Comparison of ENCODE assay signal across 8 cellular contexts in the genomic region with DNA sequence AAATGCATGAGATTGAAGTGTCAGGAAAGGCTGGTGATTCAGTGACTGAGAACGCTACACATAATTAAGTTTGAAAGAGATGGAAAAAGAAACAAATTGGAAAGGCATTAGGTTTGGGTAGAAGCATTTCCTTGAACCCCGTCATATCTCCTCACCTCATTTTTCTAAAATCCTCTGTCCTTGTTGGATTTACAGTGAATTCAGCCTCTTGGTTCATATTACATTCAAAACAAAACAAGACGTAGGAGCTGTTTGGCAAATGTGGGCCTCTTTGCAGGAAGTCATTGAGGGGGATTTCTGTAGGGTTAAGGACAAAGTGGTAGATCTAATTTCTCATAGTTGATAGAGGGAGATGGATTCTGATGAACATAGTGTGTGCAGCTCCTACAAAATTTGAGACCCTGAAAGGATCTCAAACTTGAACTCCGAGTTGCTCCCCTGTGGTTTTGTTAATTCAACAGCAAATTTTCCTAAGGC.
DNase-seq lines count a peak whose midpoint lies in the region; ATAC-seq and TF ChIP-seq lines count a peak whose summit lies in the region.

No MANE protein-coding gene starts in this region.

- peaks cover 6% of the 10 kb centered on the region for H3K9me3 Mint-ChIP-seq in memory B cell

- H3K4me3 Mint-ChIP-seq in memory B cell = peak overlapping the region; percentile 65

- TF ChIP-seq CTCF in C4-2B (conservative IDR thresholded peaks at IDR 0.05) (no peak), WERI-Rb-1 (IDR thresholded peaks at IDR 0.05; ENCODE audit: low read depth, low read length) (no peak)

- H3K27ac ChIP-seq in C4-2B = peak overlapping the region; percentile 22; the same call in 1 of the 2 replicates
- peak overlapping the region; percentile 48 for H3K27ac ChIP-seq in WERI-Rb-1

- H3K36me3 ChIP-seq in WERI-Rb-1 = no peaks in the 10 kb centered on the region

- DNase-seq in WERI-Rb-1 (no peak), memory B cell (ENCODE audit: low spot score in 2 of 2) (no peak), globus pallidus (ENCODE audit: low spot score) (no peak), anterior cingulate cortex (lab: John Stamatoyannopoulos, UW) (no peak)
- no peak for DNase-seq in activated CD8-positive, alpha-beta memory T cell treated with anti-CD3 and anti-CD28 coated beads for 24 hours

- H3K9me3 ChIP-seq in WERI-Rb-1 (ENCODE audit: severe bottlenecking) = no peaks in the 10 kb centered on the region

- peak overlapping the region; percentile 88 for H3K27ac Mint-ChIP-seq in memory B cell

- peaks cover 5% of the 10 kb centered on the region for H3K36me3 Mint-ChIP-seq in memory B cell

- no peaks in the 10 kb centered on the region for H3K27me3 ChIP-seq in WERI-Rb-1 (ENCODE audit: insufficient read depth, low read depth, severe bottlenecking)

- H3K4me1 Mint-ChIP-seq in memory B cell = peaks cover 25% of the 10 kb centered on the region

- H3K4me3 ChIP-seq in WERI-Rb-1 (ENCODE audit: low read depth, low read length) = no peak overlapping the region

- H3K27me3 Mint-ChIP-seq in memory B cell = no peaks in the 10 kb centered on the region

- ATAC-seq in GM19351 (IDR thresholded peaks at IDR 0.05; ENCODE audit: unreplicated experiment) = peak; percentile 26
- peak; percentile 14 for ATAC-seq in memory B cell (ENCODE audit: low read depth)
- no peak for ATAC-seq in GM19397 (IDR thresholded peaks at IDR 0.05; ENCODE audit: unreplicated experiment)
